Comparison of ENCODE assay signal across 8 cellular contexts in genomic region chr5:54753034-54753433, GRCh38.
DNase-seq lines count a peak whose midpoint lies in the region; ATAC-seq lines count a peak whose summit lies in the region.

No MANE protein-coding gene starts in this region.

- no peak for DNase-seq in activated naive CD8-positive, alpha-beta T cell treated with anti-CD3 and anti-CD28 coated beads, Interleukin-2, amount 50 U/mL, for 24 hours
- no peak for DNase-seq in activated naive CD8-positive, alpha-beta T cell treated with anti-CD3 and anti-CD28 coated beads for 36 hours
- DNase-seq in UCSD-AML1 (lab: John Stamatoyannopoulos, UW; ENCODE audit: unreplicated experiment) = peak; percentile 15
- DNase-seq in renal cortical epithelial cell (ENCODE audit: low read depth) = peak; percentile 35
- DNase-seq in epidermal melanocyte (ENCODE audit: insufficient read length, low spot score) = no peak
- DNase-seq in NCI-H1694 (lab: John Stamatoyannopoulos, UW) = no peak
- DNase-seq in stimulated activated CD4-positive, alpha-beta T cell treated with anti-CD3 and anti-CD28 coated beads, Interleukin-4, amount 100 ng/mL, for 4 hours = no peak

- H3K27me3 Mint-ChIP-seq in activated naive CD8-positive, alpha-beta T cell treated with anti-CD3 and anti-CD28 coated beads, Interleukin-2, amount 50 U/mL, for 24 hours = no peaks in the 10 kb centered on the region
- H3K27me3 Mint-ChIP-seq in activated naive CD8-positive, alpha-beta T cell treated with anti-CD3 and anti-CD28 coated beads for 36 hours = no peaks in the 10 kb centered on the region

- H3K9me3 Mint-ChIP-seq in activated naive CD8-positive, alpha-beta T cell treated with anti-CD3 and anti-CD28 coated beads, Interleukin-2, amount 50 U/mL, for 24 hours = no peaks in the 10 kb centered on the region
- H3K9me3 Mint-ChIP-seq in activated naive CD8-positive, alpha-beta T cell treated with anti-CD3 and anti-CD28 coated beads for 36 hours = no peaks in the 10 kb centered on the region

- H3K4me1 Mint-ChIP-seq in activated naive CD8-positive, alpha-beta T cell treated with anti-CD3 and anti-CD28 coated beads, Interleukin-2, amount 50 U/mL, for 24 hours = peaks cover 27% of the 10 kb centered on the region
- peaks cover 16% of the 10 kb centered on the region for H3K4me1 Mint-ChIP-seq in activated naive CD8-positive, alpha-beta T cell treated with anti-CD3 and anti-CD28 coated beads for 36 hours

- peak; percentile 56 for ATAC-seq in activated naive CD8-positive, alpha-beta T cell treated with anti-CD3 and anti-CD28 coated beads, Interleukin-2, amount 50 U/mL, for 24 hours
- ATAC-seq in HG03066 (IDR thresholded peaks at IDR 0.05; ENCODE audit: low read depth, unreplicated experiment) = peak; percentile 86

- no peak overlapping the region for H3K27ac Mint-ChIP-seq in activated naive CD8-positive, alpha-beta T cell treated with anti-CD3 and anti-CD28 coated beads, Interleukin-2, amount 50 U/mL, for 24 hours
- no peak overlapping the region for H3K27ac Mint-ChIP-seq in activated naive CD8-positive, alpha-beta T cell treated with anti-CD3 and anti-CD28 coated beads for 36 hours

- H3K36me3 Mint-ChIP-seq in activated naive CD8-positive, alpha-beta T cell treated with anti-CD3 and anti-CD28 coated beads, Interleukin-2, amount 50 U/mL, for 24 hours (ENCODE audit: low read depth) = no peaks in the 10 kb centered on the region
- H3K36me3 Mint-ChIP-seq in activated naive CD8-positive, alpha-beta T cell treated with anti-CD3 and anti-CD28 coated beads for 36 hours = no peaks in the 10 kb centered on the region

- no peak overlapping the region for H3K4me3 Mint-ChIP-seq in activated naive CD8-positive, alpha-beta T cell treated with anti-CD3 and anti-CD28 coated beads, Interleukin-2, amount 50 U/mL, for 24 hours
- no peak overlapping the region for H3K4me3 Mint-ChIP-seq in activated naive CD8-positive, alpha-beta T cell treated with anti-CD3 and anti-CD28 coated beads for 36 hours

Comparison
In these comparisons a context has a peak if more than half of its experiments do, and no peak if none do; other contexts are left out.
1. DNase-seq: peak in UCSD-AML1 (single experiment) and renal cortical epithelial cell (single experiment); none in activated naive CD8-positive, alpha-beta T cell treated with anti-CD3 and anti-CD28 coated beads, Interleukin-2, amount 50 U/mL, for 24 hours (single experiment), activated naive CD8-positive, alpha-beta T cell treated with anti-CD3 and anti-CD28 coated beads for 36 hours (single experiment), epidermal melanocyte (single experiment), NCI-H1694 (single experiment) and stimulated activated CD4-positive, alpha-beta T cell treated with anti-CD3 and anti-CD28 coated beads, Interleukin-4, amount 100 ng/mL, for 4 hours (0 of 2).